Comparison of ENCODE assay signal across 1 cellular context in genomic region chr12:70091021-70091521, GRCh38.
A peak's percentile ranks its signal among the peaks of the same experiment; 100 is the strongest.
TF ChIP-seq lines count a peak whose summit lies in the region.

No MANE protein-coding gene starts in this region.

TF ChIP-seq in K562, 482 proteins besides CTCF, POLR2A, EP300 and RAD21 (continued from another document and continues in another):
- peak; percentile 100 for TF ChIP-seq ZNF592 (IDR thresholded peaks at IDR 0.05)
- 0 out of 2 replicates have a peak, but pooled peaks have one; percentile 43 for TF ChIP-seq ARID3B (CRISPR knock-in tag; IDR thresholded peaks at IDR 0.05; ENCODE audit: borderline replicate concordance)
- TF ChIP-seq LEF1 (IDR thresholded peaks at IDR 0.05) = no peak
- 0 out of 2 replicates have a peak, but pooled peaks have one; percentile 35 for TF ChIP-seq ZBTB2 (IDR thresholded peaks at IDR 0.05)
- peak; percentile 53; the same call in 1 of the 2 replicates for TF ChIP-seq ZNF133 (CRISPR knock-in tag; IDR thresholded peaks at IDR 0.05)
- peak; percentile 74; the same call in 1 of the 2 replicates for TF ChIP-seq MYNN (IDR thresholded peaks at IDR 0.05)
- TF ChIP-seq MYNN (CRISPR knock-in tag; IDR thresholded peaks at IDR 0.05) = no peak
- 0 out of 2 replicates have a peak, but pooled peaks have one; percentile 34 for TF ChIP-seq CREB5 (CRISPR knock-in tag; IDR thresholded peaks at IDR 0.05)
- TF ChIP-seq HDAC6 (IDR thresholded peaks at IDR 0.05; ENCODE audit: low read depth, low read length) = no peak
- TF ChIP-seq NRF1 (conservative IDR thresholded peaks at IDR 0.05 in 1 of 2, IDR thresholded peaks at IDR 0.05 in 1 of 2) = 0 out of 4 replicates have a peak, but pooled peaks have one; percentile 9 to 11
- no peak for TF ChIP-seq PRMT5 (CRISPR knock-in tag; IDR thresholded peaks at IDR 0.05)
- TF ChIP-seq E2F8 (IDR thresholded peaks at IDR 0.05; ENCODE audit: low read depth, partially characterized antibody) = no peak
- peak; percentile 71 for TF ChIP-seq VEZF1 (CRISPR knock-in tag; IDR thresholded peaks at IDR 0.05)
- TF ChIP-seq ZNF23 (CRISPR knock-in tag; IDR thresholded peaks at IDR 0.05) = peak; percentile 88
- TF ChIP-seq GABPA (tag; conservative IDR thresholded peaks at IDR 0.05; ENCODE audit: low read depth) = no peak
- TF ChIP-seq MECOM (CRISPR knock-in tag; IDR thresholded peaks at IDR 0.05) = peak; percentile 94
- TF ChIP-seq PHF8 (IDR thresholded peaks at IDR 0.05; ENCODE audit: borderline replicate concordance, low read length) = no peak
- TF ChIP-seq WHSC1 (IDR thresholded peaks at IDR 0.05; ENCODE audit: low read length) = no peak
- TF ChIP-seq ELK3 (CRISPR knock-in tag; IDR thresholded peaks at IDR 0.05) = peak; percentile 78; the same call in 1 of the 2 replicates
- no peak for TF ChIP-seq BDP1 (IDR thresholded peaks at IDR 0.05; ENCODE audit: insufficient read depth, insufficient read length)
- TF ChIP-seq HEY1 (CRISPR knock-in tag; IDR thresholded peaks at IDR 0.05; ENCODE audit: borderline replicate concordance) = no peak
- TF ChIP-seq SIN3B (IDR thresholded peaks at IDR 0.05; ENCODE audit: low read depth) = no peak
- peak; percentile 93; the same call in 1 of the 2 replicates for TF ChIP-seq HSF4 (CRISPR knock-in tag; IDR thresholded peaks at IDR 0.05; ENCODE audit: borderline replicate concordance)
- TF ChIP-seq FOXM1 (IDR thresholded peaks at IDR 0.05; ENCODE audit: low read depth) = peak; percentile 38; the same call in 1 of the 2 replicates
- no peak for TF ChIP-seq FOXM1 (CRISPR knock-in tag; IDR thresholded peaks at IDR 0.05; ENCODE audit: low read depth)
- TF ChIP-seq MLLT1 (IDR thresholded peaks at IDR 0.05) = no peak
- peak; percentile 97 for TF ChIP-seq ZNF668 (CRISPR knock-in tag; IDR thresholded peaks at IDR 0.05)
- TF ChIP-seq MXD1 (CRISPR knock-in tag; IDR thresholded peaks at IDR 0.05; ENCODE audit: borderline replicate concordance, poor library complexity, severe bottlenecking) = peak; percentile 64
- TF ChIP-seq HDAC2 (IDR thresholded peaks at IDR 0.05) = peak; percentile 83; the same call in 1 of the 2 replicates
- TF ChIP-seq BCLAF1 (IDR thresholded peaks at IDR 0.05; ENCODE audit: borderline replicate concordance in 1 of 2, control insufficient read depth in 1 of 2, low read depth in 2 of 2, low read length in 1 of 2) = no peak
- 0 out of 2 replicates have a peak, but pooled peaks have one; percentile 37 for TF ChIP-seq ZNF696 (CRISPR knock-in tag; conservative IDR thresholded peaks at IDR 0.05)
- TF ChIP-seq MAZ (CRISPR knock-in tag; conservative IDR thresholded peaks at IDR 0.05 in 1 of 2, IDR thresholded peaks at IDR 0.05 in 1 of 2) = peak in 1 of 2 experiments; percentile 89; a peak in 2 of 4 replicates
- peak; percentile 95 for TF ChIP-seq ZBTB9 (CRISPR knock-in tag; IDR thresholded peaks at IDR 0.05)
- peak; percentile 93 for TF ChIP-seq SMAD3 (CRISPR knock-in tag; conservative IDR thresholded peaks at IDR 0.05)
- peak; percentile 82 for TF ChIP-seq ZNF79 (CRISPR knock-in tag; IDR thresholded peaks at IDR 0.05; ENCODE audit: low read depth)
- peak; percentile 94 for TF ChIP-seq NFXL1 (CRISPR knock-in tag; IDR thresholded peaks at IDR 0.05)
- TF ChIP-seq ZNF197 (CRISPR knock-in tag; IDR thresholded peaks at IDR 0.05; ENCODE audit: low read depth) = 0 out of 2 replicates have a peak, but pooled peaks have one; percentile 49
- TF ChIP-seq ZFP36 (IDR thresholded peaks at IDR 0.05; ENCODE audit: low read depth, low read length, partially characterized antibody) = no peak
